15 cellular contexts compared by ENCODE assay signal in the genomic region with DNA sequence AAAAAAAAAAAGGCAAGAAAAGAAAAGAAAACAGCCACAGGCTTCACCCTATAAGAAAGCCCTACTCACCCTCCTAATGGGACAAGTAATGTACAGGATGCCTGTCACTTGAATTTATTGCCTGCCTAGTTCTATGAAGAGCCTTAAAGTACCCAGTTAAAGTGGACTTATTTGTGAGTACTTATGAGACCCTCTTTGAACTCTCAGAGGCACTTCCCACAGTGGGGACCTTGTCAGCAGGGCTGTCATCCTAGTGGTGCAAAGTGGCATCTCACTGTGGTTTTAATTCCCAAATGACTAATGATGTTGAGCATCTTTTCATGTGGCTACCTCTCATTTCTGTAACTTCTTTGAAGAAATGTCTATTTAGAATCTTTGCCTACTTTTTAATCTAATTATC. TPM values are rescaled to one million over a fixed set of nuclear protein-coding genes. Genes with fewer than 3 reads are reported as not detected.
DNase-seq lines count a peak whose midpoint lies in the region; TF ChIP-seq lines count a peak whose summit lies in the region.
"Had no signal": no experiment of that assay in that cellular context is flagged by ENCODE, and none has a peak within 500 bp of the region (broad histone marks: within the 10 kb centered on the region; RNA-seq: fewer than 3 reads in every experiment).

No MANE protein-coding gene starts in this region.

- no peak overlapping the region for H3K4me3 Mint-ChIP-seq in HFFc6
- no peak overlapping the region for H3K4me3 Mint-ChIP-seq in activated naive CD8-positive, alpha-beta T cell treated with anti-CD3 and anti-CD28 coated beads for 36 hours
- no peak overlapping the region for H3K4me3 Mint-ChIP-seq in mesothelial cell of epicardium
- H3K4me3 Mint-ChIP-seq in activated CD4-positive, alpha-beta memory T cell treated with anti-CD3 and anti-CD28 coated beads for 36 hours: no peak overlapping the region
- H3K4me3 Mint-ChIP-seq: dendritic cell treated with granulocyte-macrophage colony-stimulating factor and Interleukin-4, amounts not matched to agents 40 ng/mL and 50 ng/mL, for 4 days; immature natural killer cell had no signal

- peaks cover 3% of the 10 kb centered on the region; the same call in 1 of the 2 replicates for H3K27me3 Mint-ChIP-seq in HFFc6 (ENCODE audit: insufficient read depth)
- no peaks in the 10 kb centered on the region for H3K27me3 Mint-ChIP-seq in activated naive CD8-positive, alpha-beta T cell treated with anti-CD3 and anti-CD28 coated beads for 36 hours
- H3K27me3 Mint-ChIP-seq in mesothelial cell of epicardium (ENCODE audit: low read depth): no peaks in the 10 kb centered on the region
- no peaks in the 10 kb centered on the region for H3K27me3 Mint-ChIP-seq in activated CD4-positive, alpha-beta memory T cell treated with anti-CD3 and anti-CD28 coated beads for 36 hours
- H3K27me3 Mint-ChIP-seq: dendritic cell treated with granulocyte-macrophage colony-stimulating factor and Interleukin-4, amounts not matched to agents 40 ng/mL and 50 ng/mL, for 4 days had no signal

- no peak overlapping the region for H3K27ac ChIP-seq in WERI-Rb-1
- H3K27ac ChIP-seq: tibial nerve had no signal

- H3K36me3 Mint-ChIP-seq in HFFc6 (ENCODE audit: low read depth): no peaks in the 10 kb centered on the region
- H3K36me3 Mint-ChIP-seq in activated naive CD8-positive, alpha-beta T cell treated with anti-CD3 and anti-CD28 coated beads for 36 hours: no peaks in the 10 kb centered on the region
- H3K36me3 Mint-ChIP-seq in mesothelial cell of epicardium: no peaks in the 10 kb centered on the region
- H3K36me3 Mint-ChIP-seq in activated CD4-positive, alpha-beta memory T cell treated with anti-CD3 and anti-CD28 coated beads for 36 hours: no peaks in the 10 kb centered on the region
- H3K36me3 Mint-ChIP-seq: immature natural killer cell had no signal

- H3K36me3 ChIP-seq in WERI-Rb-1: no peaks in the 10 kb centered on the region
- H3K36me3 ChIP-seq: tibial nerve had no signal

- H3K27me3 ChIP-seq in WERI-Rb-1 (ENCODE audit: insufficient read depth, low read depth, severe bottlenecking): no peaks in the 10 kb centered on the region
- H3K27me3 ChIP-seq: tibial nerve had no signal

- no peaks in the 10 kb centered on the region for H3K9me3 ChIP-seq in WERI-Rb-1 (ENCODE audit: severe bottlenecking)
- H3K9me3 ChIP-seq: tibial nerve had no signal

- CTCF ChIA-PET in activated CD4-positive, alpha-beta memory T cell treated with anti-CD3 and anti-CD28 coated beads for 36 hours (lab: Charles Lee): interaction anchor here (0.6 to 8.3 kb wide), 7 partner anchors 10 to 450 kb away, joined by 3 to 63 read pairs (median 15); no protein-coding TSS in a partner anchor

- POLR2A ChIA-PET in activated CD4-positive, alpha-beta memory T cell treated with anti-CD3 and anti-CD28 coated beads for 36 hours (lab: Charles Lee): no interaction called here

- intact Hi-C loops in activated CD4-positive, alpha-beta memory T cell treated with anti-CD3 and anti-CD28 coated beads for 36 hours (cut with micrococcal nuclease): loop anchor here (5.0 kb wide), 1 partner anchor 372 kb away; no protein-coding TSS in a partner anchor

- peak; percentile 63 for TF ChIP-seq CTCF in HFFc6 (IDR thresholded peaks at IDR 0.05)
- peak; percentile 49 for TF ChIP-seq CTCF in mesothelial cell of epicardium (IDR thresholded peaks at IDR 0.05; ENCODE audit: unreplicated experiment)
- TF ChIP-seq CTCF in WERI-Rb-1 (IDR thresholded peaks at IDR 0.05; ENCODE audit: low read depth, low read length): no peak

- no peaks in the 10 kb centered on the region for H3K9me3 Mint-ChIP-seq in HFFc6
- H3K9me3 Mint-ChIP-seq in activated naive CD8-positive, alpha-beta T cell treated with anti-CD3 and anti-CD28 coated beads for 36 hours: no peaks in the 10 kb centered on the region
- H3K9me3 Mint-ChIP-seq in mesothelial cell of epicardium: no peaks in the 10 kb centered on the region
- H3K9me3 Mint-ChIP-seq in activated CD4-positive, alpha-beta memory T cell treated with anti-CD3 and anti-CD28 coated beads for 36 hours: no peaks in the 10 kb centered on the region
- H3K9me3 Mint-ChIP-seq: dendritic cell treated with granulocyte-macrophage colony-stimulating factor and Interleukin-4, amounts not matched to agents 40 ng/mL and 50 ng/mL, for 4 days; immature natural killer cell had no signal

- DNase-seq in NCI-H510A treated with DMSO at 0.1 percent for 48 hours (lab: John Stamatoyannopoulos, UW) (peak; percentile 64), NCI-H510A (lab: John Stamatoyannopoulos, UW) (no peak), HFFc6 (no peak), mesothelial cell of epicardium (ENCODE audit: low spot score in 2 of 2, unreplicated experiment in 2 of 2) (no peak), WERI-Rb-1 (no peak), SKM-1 treated with dmso at 0.1 percent for 144 hours (lab: John Stamatoyannopoulos, UW; ENCODE audit: unreplicated experiment) (no peak)
- DNase-seq in activated naive CD8-positive, alpha-beta T cell treated with anti-CD3 and anti-CD28 coated beads for 36 hours: peak; percentile 11
- DNase-seq in activated CD4-positive, alpha-beta memory T cell treated with anti-CD3 and anti-CD28 coated beads for 36 hours: no peak
- DNase-seq: foreskin fibroblast, immature natural killer cell, NCI-H2107 had no signal

- H3K4me3 ChIP-seq in WERI-Rb-1 (ENCODE audit: low read depth, low read length): no peak overlapping the region
- H3K4me3 ChIP-seq: K562, tibial nerve had no signal

- H3K27ac Mint-ChIP-seq in HFFc6: no peak overlapping the region
- no peak overlapping the region for H3K27ac Mint-ChIP-seq in activated naive CD8-positive, alpha-beta T cell treated with anti-CD3 and anti-CD28 coated beads for 36 hours
- no peak overlapping the region for H3K27ac Mint-ChIP-seq in mesothelial cell of epicardium
- H3K27ac Mint-ChIP-seq in activated CD4-positive, alpha-beta memory T cell treated with anti-CD3 and anti-CD28 coated beads for 36 hours: no peak overlapping the region
- H3K27ac Mint-ChIP-seq: dendritic cell treated with granulocyte-macrophage colony-stimulating factor and Interleukin-4, amounts not matched to agents 40 ng/mL and 50 ng/mL, for 4 days; immature natural killer cell had no signal

- H3K4me1 Mint-ChIP-seq in HFFc6 (ENCODE audit: low read depth) (peaks cover 12% of the 10 kb centered on the region), mesothelial cell of epicardium (peaks cover 10% of the 10 kb centered on the region)
- H3K4me1 Mint-ChIP-seq in activated naive CD8-positive, alpha-beta T cell treated with anti-CD3 and anti-CD28 coated beads for 36 hours: peaks cover 2% of the 10 kb centered on the region
- peaks cover 2% of the 10 kb centered on the region for H3K4me1 Mint-ChIP-seq in activated CD4-positive, alpha-beta memory T cell treated with anti-CD3 and anti-CD28 coated beads for 36 hours (ENCODE audit: low read depth)

RNA-seq across cellular contexts. Expression of gene BARX2, which starts 41.8 kb away (rescaled TPM):
- not detected for total RNA-seq in HFFc6 (2021; fragmentation: NEBNext Ultra II Directional; extraction: Animal tissue kit (Norgen Biotek cat#: 25700))
- total RNA-seq in activated naive CD8-positive, alpha-beta T cell treated with anti-CD3 and anti-CD28 coated beads for 36 hours: under 1 TPM in 1 of 2 experiments, not detected in 1; 0.12 TPM
- total RNA-seq in mesothelial cell of epicardium: 59.8 to 73.5 TPM (median 69.9 TPM) in 3 replicates
- total RNA-seq in activated CD4-positive, alpha-beta memory T cell treated with anti-CD3 and anti-CD28 coated beads for 36 hours: under 1 TPM; 0.29 to 0.71 TPM
- total RNA-seq: K562, mononuclear cell, tibial nerve had no signal

Comparison
In these comparisons a context has a peak if more than half of its experiments do, and no peak if none do; other contexts are left out.
1. DNase-seq: peak in NCI-H510A treated with DMSO at 0.1 percent for 48 hours (single experiment) and activated naive CD8-positive, alpha-beta T cell treated with anti-CD3 and anti-CD28 coated beads for 36 hours (single experiment); none in NCI-H510A (single experiment), HFFc6 (single experiment), mesothelial cell of epicardium (0 of 2), WERI-Rb-1 (single experiment), SKM-1 treated with dmso at 0.1 percent for 144 hours (single experiment) and activated CD4-positive, alpha-beta memory T cell treated with anti-CD3 and anti-CD28 coated beads for 36 hours (single experiment).
2. RNA of gene BARX2, which starts 41.8 kb away (total RNA-seq): 59.8 to 73.5 TPM in mesothelial cell of epicardium; 0.29 to 0.71 TPM in activated CD4-positive, alpha-beta memory T cell treated with anti-CD3 and anti-CD28 coated beads for 36 hours, 0.12 TPM in activated naive CD8-positive, alpha-beta T cell treated with anti-CD3 and anti-CD28 coated beads for 36 hours and not detected in HFFc6; every median in the first group is over 10 times any median in the second.